Comparison of ENCODE assay signal across 1 cellular context in genomic region chr13:41639237-41639904, GRCh38.
TF ChIP-seq lines count a peak whose summit lies in the region.

No MANE protein-coding gene starts in this region.

TF ChIP-seq in IMR-90, 13 proteins besides CTCF, POLR2A, EP300 and RAD21 (continued from another document):
- TF ChIP-seq ELK1 (IDR thresholded peaks at IDR 0.05; ENCODE audit: borderline replicate concordance, low read depth, low read length): no peak
- no peak for TF ChIP-seq MAFK (IDR thresholded peaks at IDR 0.05; ENCODE audit: low read depth, low read length)
- TF ChIP-seq SMC3 (IDR thresholded peaks at IDR 0.05; ENCODE audit: low read depth, low read length): no peak
- no peak for TF ChIP-seq CEBPB (IDR thresholded peaks at IDR 0.05; ENCODE audit: low read depth, low read length)
- no peak for TF ChIP-seq RFX5 (IDR thresholded peaks at IDR 0.05; ENCODE audit: low read depth, low read length)
- no peak for TF ChIP-seq MXI1 (IDR thresholded peaks at IDR 0.05; ENCODE audit: borderline replicate concordance, low read depth, low read length)
- no peak for TF ChIP-seq BHLHE40 (IDR thresholded peaks at IDR 0.05; ENCODE audit: low read depth, low read length)
- TF ChIP-seq FOS (IDR thresholded peaks at IDR 0.05; ENCODE audit: low read depth, low read length): no peak
- no peak for TF ChIP-seq USF2 (IDR thresholded peaks at IDR 0.05; ENCODE audit: low read depth, low read length)
- TF ChIP-seq MAZ (IDR thresholded peaks at IDR 0.05; ENCODE audit: borderline replicate concordance, low read depth, low read length): no peak
- TF ChIP-seq CHD1 (IDR thresholded peaks at IDR 0.05; ENCODE audit: low read depth, low read length): no peak
